Comparison of ENCODE assay signal across 8 cellular contexts in the genomic region with DNA sequence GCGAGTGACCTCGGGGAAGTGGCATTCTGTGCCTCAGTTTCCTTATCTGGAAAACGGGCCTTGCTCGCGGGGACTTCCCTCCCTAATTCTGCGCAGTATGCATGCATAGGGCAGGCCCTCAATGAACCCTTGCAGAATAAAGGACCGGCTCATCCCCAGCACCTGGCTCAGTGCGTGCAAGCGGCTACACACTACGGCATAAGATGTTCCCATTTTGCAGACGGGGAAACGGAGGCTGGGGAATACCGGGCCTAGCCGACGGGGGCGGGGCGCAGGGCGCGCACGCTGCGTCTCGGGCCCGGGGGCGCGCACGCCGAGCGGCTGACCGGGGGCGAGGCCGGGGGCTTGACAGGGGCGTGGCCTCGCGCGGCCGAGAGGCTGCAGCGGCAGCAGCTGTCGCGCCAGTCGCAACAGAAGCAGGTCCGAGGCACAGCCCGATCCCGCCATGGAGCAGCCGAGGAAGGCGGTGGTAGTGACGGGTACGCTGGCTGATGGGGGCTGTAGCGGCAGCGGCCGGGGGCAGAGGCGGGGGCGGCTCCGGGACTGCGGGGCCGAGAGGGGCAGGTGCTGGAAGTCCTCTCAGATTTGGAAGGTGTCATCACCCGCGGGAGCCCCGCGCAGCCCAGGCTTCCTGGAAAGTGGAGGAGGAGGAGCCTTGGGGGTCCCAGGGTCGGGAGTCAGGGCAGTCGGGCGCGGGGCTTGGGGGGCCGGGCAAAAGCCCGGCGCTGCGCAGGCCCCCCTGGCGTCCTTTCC. TPM values are rescaled to one million over a fixed set of nuclear protein-coding genes. Genes with fewer than 3 reads are reported as not detected.
DNase-seq lines count a peak whose midpoint lies in the region; ATAC-seq and TF ChIP-seq lines count a peak whose summit lies in the region.

Gene PGPEP1 (plus strand): TSS at position 362 of the 753 bp plus-strand sequence. CDS start 84 bp downstream, at position 446.

- TF ChIP-seq POLR2A in thyroid gland (IDR thresholded peaks at IDR 0.05), result peak in 1 of 2 donors; percentile 75

- 14 to 28% methylated on average over 8 to 19 of the region's 68 CpGs for WGBS in thyroid gland, 2 donors

- peak within 1 kb of the TSS; percentile 93 for H3K27ac Mint-ChIP-seq in activated naive CD4-positive, alpha-beta T cell treated with anti-CD3 and anti-CD28 coated beads, Interleukin-2, amount 50 U/mL, for 24 hours

- peak; percentile 79 for ATAC-seq in SK-N-SH treated with all-trans-retinoic acid at 6 μM for 48 hours

- H3K4me1 ChIP-seq in osteoblast (ENCODE audit: insufficient read depth, low read length) (peaks cover 5% of the 10 kb centered on the region), thyroid gland (peaks cover 4 to 12% of the 10 kb centered on the region in 2 donors)

- no peaks in the 10 kb centered on the region for H3K27me3 Mint-ChIP-seq in activated naive CD4-positive, alpha-beta T cell treated with anti-CD3 and anti-CD28 coated beads, Interleukin-2, amount 50 U/mL, for 24 hours

- peaks cover 16% of the 10 kb centered on the region for H3K4me1 Mint-ChIP-seq in activated naive CD4-positive, alpha-beta T cell treated with anti-CD3 and anti-CD28 coated beads, Interleukin-2, amount 50 U/mL, for 24 hours

- H4K20me1 ChIP-seq in osteoblast (ENCODE audit: insufficient read depth, low read length), result peaks cover 4% of the 10 kb centered on the region

- peak within 1 kb of the TSS; percentile 90 for H3K4me3 Mint-ChIP-seq in activated naive CD4-positive, alpha-beta T cell treated with anti-CD3 and anti-CD28 coated beads, Interleukin-2, amount 50 U/mL, for 24 hours

- peaks cover 3% of the 10 kb centered on the region for H3K36me3 Mint-ChIP-seq in activated naive CD4-positive, alpha-beta T cell treated with anti-CD3 and anti-CD28 coated beads, Interleukin-2, amount 50 U/mL, for 24 hours

- no peak within 1 kb of the TSS for H3K27ac ChIP-seq in osteoblast (ENCODE audit: low read depth, low read length)
- H3K27ac ChIP-seq in thyroid gland, result peak within 1 kb of the TSS; percentile 49 to 68 (median 55)

- peak within 1 kb of the TSS; percentile 88 for H3K4me2 ChIP-seq in osteoblast (ENCODE audit: insufficient read depth, low read length)

- DNase-seq in NCI-H1417 (lab: John Stamatoyannopoulos, UW) (peak; percentile 60 to 71 (median 68)), NCI-H1417 treated with DMSO at 0.1 percent for 48 hours (lab: John Stamatoyannopoulos, UW) (no peak), HK-2 (ENCODE audit: unreplicated experiment) (peak; percentile 31), head of caudate nucleus (peak; percentile 44 to 91 (median 82)), osteoblast (ENCODE audit: insufficient read length, low spot score, missing footprints) (peak; percentile 96), thyroid gland (peak; percentile 64 to 71)

- H3K27me3 ChIP-seq in osteoblast (ENCODE audit: insufficient read depth, low read length) (peaks cover 2% of the 10 kb centered on the region), thyroid gland (no peaks in the 10 kb centered on the region)

- no peaks in the 10 kb centered on the region for H3K9me3 Mint-ChIP-seq in activated naive CD4-positive, alpha-beta T cell treated with anti-CD3 and anti-CD28 coated beads, Interleukin-2, amount 50 U/mL, for 24 hours

- H3K4me3 ChIP-seq in osteoblast (ENCODE audit: insufficient read depth, low read length) (peak within 1 kb of the TSS; percentile 87), thyroid gland (replicated peaks in 1 of 3) (peak within 1 kb of the TSS; percentile 53 to 97 (median 75))

- H3K79me2 ChIP-seq in osteoblast (ENCODE audit: insufficient read depth, low read length), result peaks cover 3% of the 10 kb centered on the region

- no peaks in the 10 kb centered on the region for H3K9me3 ChIP-seq in osteoblast (ENCODE audit: low read depth, low read length)
- no peaks in the 10 kb centered on the region for H3K9me3 ChIP-seq in thyroid gland

- H3K36me3 ChIP-seq in osteoblast (ENCODE audit: insufficient read depth, low read length), result no peaks in the 10 kb centered on the region
- H3K36me3 ChIP-seq in thyroid gland, result no peaks in the 10 kb centered on the region

- H2AFZ ChIP-seq in osteoblast (ENCODE audit: low read length), result peak within 1 kb of the TSS; percentile 50

- TF ChIP-seq CTCF in osteoblast (IDR thresholded peaks at IDR 0.05; ENCODE audit: extremely low read depth, low read depth, low read length) (no peak), thyroid gland (IDR thresholded peaks at IDR 0.05) (no peak)

- intact Hi-C loops in head of caudate nucleus (cut with DNase I) (loop anchor here (10.0 kb wide), 1 partner anchor 74 kb away; the partner anchor contains the start of gene SSBP4), thyroid gland (cut with DNase I) (no loop called here)

TF ChIP-seq in SK-N-SH treated with all-trans-retinoic acid at 6 μM for 48 hours, 23 proteins besides CTCF, POLR2A, EP300 and RAD21 (continues in another document):
- no peak for TF ChIP-seq ZNF70 (CRISPR knock-in tag; IDR thresholded peaks at IDR 0.05)
- TF ChIP-seq TCF4 (CRISPR knock-in tag; IDR thresholded peaks at IDR 0.05; ENCODE audit: borderline replicate concordance), result no peak
- TF ChIP-seq PPARA (CRISPR knock-in tag; IDR thresholded peaks at IDR 0.05; ENCODE audit: borderline replicate concordance), result no peak
- no peak for TF ChIP-seq TOX (CRISPR knock-in tag; IDR thresholded peaks at IDR 0.05; ENCODE audit: borderline replicate concordance)
- no peak for TF ChIP-seq ISL1 (CRISPR knock-in tag; IDR thresholded peaks at IDR 0.05)
- peak; percentile 43; the same call in 1 of the 2 replicates for TF ChIP-seq SNAI2 (CRISPR knock-in tag; IDR thresholded peaks at IDR 0.05)
- no peak for TF ChIP-seq GLIS3 (CRISPR knock-in tag; IDR thresholded peaks at IDR 0.05)
- no peak for TF ChIP-seq ZC3H10 (CRISPR knock-in tag; IDR thresholded peaks at IDR 0.05)
- TF ChIP-seq ESRRG (CRISPR knock-in tag; IDR thresholded peaks at IDR 0.05), result 0 out of 2 replicates have a peak, but pooled peaks have one; percentile 54
- TF ChIP-seq, protein P1, sequence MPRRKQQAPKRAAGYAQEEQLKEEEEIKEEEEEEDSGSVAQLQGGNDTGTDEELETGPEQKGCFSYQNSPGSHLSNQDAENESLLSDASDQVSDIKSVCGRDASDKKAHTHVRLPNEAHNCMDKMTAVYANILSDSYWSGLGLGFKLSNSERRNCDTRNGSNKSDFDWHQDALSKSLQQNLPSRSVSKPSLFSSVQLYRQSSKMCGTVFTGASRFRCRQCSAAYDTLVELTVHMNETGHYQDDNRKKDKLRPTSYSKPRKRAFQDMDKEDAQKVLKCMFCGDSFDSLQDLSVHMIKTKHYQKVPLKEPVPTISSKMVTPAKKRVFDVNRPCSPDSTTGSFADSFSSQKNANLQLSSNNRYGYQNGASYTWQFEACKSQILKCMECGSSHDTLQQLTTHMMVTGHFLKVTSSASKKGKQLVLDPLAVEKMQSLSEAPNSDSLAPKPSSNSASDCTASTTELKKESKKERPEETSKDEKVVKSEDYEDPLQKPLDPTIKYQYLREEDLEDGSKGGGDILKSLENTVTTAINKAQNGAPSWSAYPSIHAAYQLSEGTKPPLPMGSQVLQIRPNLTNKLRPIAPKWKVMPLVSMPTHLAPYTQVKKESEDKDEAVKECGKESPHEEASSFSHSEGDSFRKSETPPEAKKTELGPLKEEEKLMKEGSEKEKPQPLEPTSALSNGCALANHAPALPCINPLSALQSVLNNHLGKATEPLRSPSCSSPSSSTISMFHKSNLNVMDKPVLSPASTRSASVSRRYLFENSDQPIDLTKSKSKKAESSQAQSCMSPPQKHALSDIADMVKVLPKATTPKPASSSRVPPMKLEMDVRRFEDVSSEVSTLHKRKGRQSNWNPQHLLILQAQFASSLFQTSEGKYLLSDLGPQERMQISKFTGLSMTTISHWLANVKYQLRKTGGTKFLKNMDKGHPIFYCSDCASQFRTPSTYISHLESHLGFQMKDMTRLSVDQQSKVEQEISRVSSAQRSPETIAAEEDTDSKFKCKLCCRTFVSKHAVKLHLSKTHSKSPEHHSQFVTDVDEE (CRISPR knock-in tag; IDR thresholded peaks at IDR 0.05), result peak; percentile 80
- TF ChIP-seq, protein P2, sequence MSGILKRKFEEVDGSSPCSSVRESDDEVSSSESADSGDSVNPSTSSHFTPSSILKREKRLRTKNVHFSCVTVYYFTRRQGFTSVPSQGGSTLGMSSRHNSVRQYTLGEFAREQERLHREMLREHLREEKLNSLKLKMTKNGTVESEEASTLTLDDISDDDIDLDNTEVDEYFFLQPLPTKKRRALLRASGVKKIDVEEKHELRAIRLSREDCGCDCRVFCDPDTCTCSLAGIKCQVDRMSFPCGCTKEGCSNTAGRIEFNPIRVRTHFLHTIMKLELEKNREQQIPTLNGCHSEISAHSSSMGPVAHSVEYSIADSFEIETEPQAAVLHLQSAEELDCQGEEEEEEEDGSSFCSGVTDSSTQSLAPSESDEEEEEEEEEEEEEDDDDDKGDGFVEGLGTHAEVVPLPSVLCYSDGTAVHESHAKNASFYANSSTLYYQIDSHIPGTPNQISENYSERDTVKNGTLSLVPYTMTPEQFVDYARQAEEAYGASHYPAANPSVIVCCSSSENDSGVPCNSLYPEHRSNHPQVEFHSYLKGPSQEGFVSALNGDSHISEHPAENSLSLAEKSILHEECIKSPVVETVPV (CRISPR knock-in tag; IDR thresholded peaks at IDR 0.05), result no peak
- TF ChIP-seq, protein P3, sequence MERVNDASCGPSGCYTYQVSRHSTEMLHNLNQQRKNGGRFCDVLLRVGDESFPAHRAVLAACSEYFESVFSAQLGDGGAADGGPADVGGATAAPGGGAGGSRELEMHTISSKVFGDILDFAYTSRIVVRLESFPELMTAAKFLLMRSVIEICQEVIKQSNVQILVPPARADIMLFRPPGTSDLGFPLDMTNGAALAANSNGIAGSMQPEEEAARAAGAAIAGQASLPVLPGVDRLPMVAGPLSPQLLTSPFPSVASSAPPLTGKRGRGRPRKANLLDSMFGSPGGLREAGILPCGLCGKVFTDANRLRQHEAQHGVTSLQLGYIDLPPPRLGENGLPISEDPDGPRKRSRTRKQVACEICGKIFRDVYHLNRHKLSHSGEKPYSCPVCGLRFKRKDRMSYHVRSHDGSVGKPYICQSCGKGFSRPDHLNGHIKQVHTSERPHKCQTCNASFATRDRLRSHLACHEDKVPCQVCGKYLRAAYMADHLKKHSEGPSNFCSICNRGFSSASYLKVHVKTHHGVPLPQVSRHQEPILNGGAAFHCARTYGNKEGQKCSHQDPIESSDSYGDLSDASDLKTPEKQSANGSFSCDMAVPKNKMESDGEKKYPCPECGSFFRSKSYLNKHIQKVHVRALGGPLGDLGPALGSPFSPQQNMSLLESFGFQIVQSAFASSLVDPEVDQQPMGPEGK (CRISPR knock-in tag; IDR thresholded peaks at IDR 0.05; ENCODE audit: borderline replicate concordance), result no peak
- peak; percentile 69; the same call in 1 of the 2 replicates for TF ChIP-seq ZFP3 (CRISPR knock-in tag; IDR thresholded peaks at IDR 0.05)

RNA-seq across cellular contexts. Expression of gene PGPEP1, which starts in this region (rescaled TPM):
- total RNA-seq in osteoblast, result 31.1 and 56.3 TPM in 2 replicates
- total RNA-seq in thyroid gland, result 10 to 100 TPM; 23.5 to 44.0 (median 27.9) TPM
